In the genomic region with DNA sequence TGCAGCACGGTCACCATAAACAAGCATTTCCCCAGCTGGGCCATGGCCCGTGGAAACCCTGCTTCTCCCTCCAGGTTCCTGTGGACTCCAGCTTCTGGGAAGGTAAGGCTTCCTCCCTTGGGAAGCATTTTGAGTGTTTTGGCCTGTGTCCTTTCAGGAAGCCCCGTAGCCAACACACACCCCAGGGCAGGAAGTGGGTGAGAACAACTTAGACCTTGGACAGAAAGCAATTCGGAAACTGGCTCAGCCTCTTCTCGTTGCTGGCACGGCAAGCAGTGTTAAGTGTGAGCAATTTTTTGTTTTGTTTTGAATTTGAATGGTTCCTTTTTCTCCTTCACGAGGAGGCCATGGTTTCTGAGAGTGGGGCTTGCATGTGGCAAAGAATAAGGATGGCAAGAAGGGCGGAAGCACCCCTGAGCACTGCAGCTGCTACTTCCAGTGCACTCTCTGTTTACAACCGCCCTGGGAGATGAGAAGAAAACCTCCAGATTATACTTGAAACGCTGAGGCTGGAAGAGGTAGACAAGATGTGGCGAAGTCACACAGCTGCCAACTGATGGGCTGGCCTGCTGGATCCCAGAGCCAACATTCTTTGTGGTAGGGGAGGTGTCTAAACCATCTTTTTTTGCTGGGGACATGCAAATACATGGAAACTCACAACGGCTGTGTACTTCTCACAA, we compare ENCODE assay signal across 11 cellular contexts. TPM values are rescaled to one million over a fixed set of nuclear protein-coding genes. Genes with fewer than 3 reads are reported as not detected.
DNase-seq lines count a peak whose midpoint lies in the region; ATAC-seq and TF ChIP-seq lines count a peak whose summit lies in the region.
"Had no signal": no experiment of that assay in that cellular context is flagged by ENCODE, and none has a peak within 500 bp of the region (broad histone marks: within the 10 kb centered on the region; RNA-seq: fewer than 3 reads in every experiment).

No MANE protein-coding gene starts in this region.

- no peaks in the 10 kb centered on the region for H3K9me3 Mint-ChIP-seq in endothelial cell (ENCODE audit: unreplicated experiment)

- H3K9me3 ChIP-seq in sigmoid colon = no peaks in the 10 kb centered on the region
- H3K9me3 ChIP-seq: HAP-1 had no signal

- peaks cover 0 to 27% (median 22%) of the 10 kb centered on the region in 4 donors for H3K4me1 ChIP-seq in sigmoid colon
- H3K4me1 ChIP-seq: HAP-1 had no signal

- WGBS in sigmoid colon, 2 donors = 36 to 54% methylated on average over 12 of the region's 12 CpGs

- ATAC-seq in GM18498 (IDR thresholded peaks at IDR 0.05; ENCODE audit: unreplicated experiment) (peak; percentile 58), GM18519 (IDR thresholded peaks at IDR 0.05; ENCODE audit: low FRiP score, unreplicated experiment) (no peak)

- peaks cover 6% of the 10 kb centered on the region for H3K4me1 Mint-ChIP-seq in endothelial cell (ENCODE audit: unreplicated experiment)

- peak overlapping the region; percentile 16 to 61 (median 33) for H3K27ac ChIP-seq in sigmoid colon

- H3K27me3 ChIP-seq in sigmoid colon = no peaks in the 10 kb centered on the region

- H3K4me3 ChIP-seq in NB4 (ENCODE audit: low read depth, low read length) = peak overlapping the region; percentile 10
- no peak overlapping the region for H3K4me3 ChIP-seq in sigmoid colon
- H3K4me3 ChIP-seq: HAP-1 had no signal

- no peaks in the 10 kb centered on the region for H3K36me3 Mint-ChIP-seq in endothelial cell (ENCODE audit: low read depth, unreplicated experiment)

- H3K4me3 Mint-ChIP-seq in endothelial cell (ENCODE audit: unreplicated experiment) = no peak overlapping the region

- TF ChIP-seq EP300 in sigmoid colon (IDR thresholded peaks at IDR 0.05) = no peak

- TF ChIP-seq POLR2A in NB4 (IDR thresholded peaks at IDR 0.05; ENCODE audit: extremely low read depth, insufficient read length) (no peak), sigmoid colon (IDR thresholded peaks at IDR 0.05) (no peak)

- DNase-seq in NB4 (ENCODE audit: low read depth) = peak; percentile 81
- peak; percentile 51 for DNase-seq in foreskin melanocyte
- DNase-seq in sigmoid colon = no peak
- no peak for DNase-seq in GM19238 (ENCODE audit: insufficient read length, low spot score)
- no peak for DNase-seq in stimulated activated CD4-positive, alpha-beta T cell treated with anti-CD3 and anti-CD28 coated beads, Interleukin-4, amount 100 ng/mL, for 1 hour
- no peak for DNase-seq in endothelial cell (ENCODE audit: low spot score)
- DNase-seq: posterior cingulate gyrus had no signal

- H3K27me3 Mint-ChIP-seq in endothelial cell (ENCODE audit: unreplicated experiment) = peaks cover 4% of the 10 kb centered on the region

- TF ChIP-seq CTCF in NB4 (IDR thresholded peaks at IDR 0.05; ENCODE audit: low read depth, low read length) (no peak), sigmoid colon (IDR thresholded peaks at IDR 0.05) (no peak), endothelial cell (IDR thresholded peaks at IDR 0.05; ENCODE audit: unreplicated experiment) (no peak)

- intact Hi-C loops in sigmoid colon (cut with DNase I) = no loop called here

- H3K36me3 ChIP-seq in sigmoid colon = no peaks in the 10 kb centered on the region
- H3K36me3 ChIP-seq: HAP-1 had no signal

- H3K27ac Mint-ChIP-seq in endothelial cell (ENCODE audit: unreplicated experiment) = no peak overlapping the region

RNA-seq across cellular contexts. Expression of a gene that starts 14.1 kb away (rescaled TPM):
- total RNA-seq in sigmoid colon (1 to 10 TPM; 1.1 to 3.6 (median 1.7) TPM), endothelial cell (ENCODE audit: unreplicated experiment) (not detected)
- under 1 TPM in 1 of 3 donors, not detected in 2; 0.54 TPM for polyA plus RNA-seq in sigmoid colon
- total RNA-seq: bronchial epithelial cell had no signal

RNA-seq across cellular contexts. Expression of a gene that starts 17.9 kb away (rescaled TPM):
- 1 to 10 TPM; 1.5 to 3.9 (median 2.2) TPM for total RNA-seq in sigmoid colon
- polyA plus RNA-seq in sigmoid colon = 1 to 10 TPM in 1 of 3 donors, under 1 TPM in 2; 0.23 to 3.0 (median 0.51) TPM
- 0.56 TPM for total RNA-seq in endothelial cell (ENCODE audit: unreplicated experiment)

Comparison
In these comparisons a context has a peak if more than half of its experiments do, and no peak if none do; other contexts are left out.
1. DNase-seq: peak in NB4 (single experiment) and foreskin melanocyte (single experiment); none in sigmoid colon (single experiment), GM19238 (single experiment), stimulated activated CD4-positive, alpha-beta T cell treated with anti-CD3 and anti-CD28 coated beads, Interleukin-4, amount 100 ng/mL, for 1 hour (single experiment) and endothelial cell (single experiment).